8 cellular contexts compared by ENCODE assay signal in genomic region chrX:275476-275966, GRCh38. TPM values are rescaled to one million over a fixed set of nuclear protein-coding genes. Genes with fewer than 3 reads are reported as not detected.
A peak's percentile ranks its signal among the peaks of the same experiment; 100 is the strongest.
DNase-seq lines count a peak whose midpoint lies in the region; ATAC-seq and TF ChIP-seq lines count a peak whose summit lies in the region.

No MANE protein-coding gene starts in this region.

- H2BK120ac ChIP-seq in neuronal stem cell (ENCODE audit: low read depth, low read length): peak overlapping the region; percentile 99

- no peaks in the 10 kb centered on the region for H3K36me3 ChIP-seq in neuronal stem cell (replicated peaks in 1 of 2; ENCODE audit: control insufficient read depth in 2 of 2, insufficient read depth in 2 of 2, low read length in 2 of 2)

- H2BK12ac ChIP-seq in neuronal stem cell (ENCODE audit: low read length): peak overlapping the region; percentile 90

- H4K91ac ChIP-seq in neuronal stem cell (ENCODE audit: low read depth, low read length, poor library complexity): peak overlapping the region; percentile 92

- H3K4me2 ChIP-seq in neuronal stem cell (ENCODE audit: insufficient read depth, low read length, poor library complexity, severe bottlenecking): peak overlapping the region; percentile 96

- peaks cover 8 to 12% of the 10 kb centered on the region in 2 donors for H3K4me1 ChIP-seq in neuronal stem cell (ENCODE audit: control insufficient read depth in 2 of 2, insufficient read depth in 1 of 2, low read depth in 1 of 2, low read length in 2 of 2)

- H3K23ac ChIP-seq in neuronal stem cell (ENCODE audit: low read depth, low read length, poor library complexity): peak overlapping the region; percentile 73

- H2BK15ac ChIP-seq in neuronal stem cell (ENCODE audit: low read length): peak overlapping the region; percentile 100

- TF ChIP-seq CTCF in lower leg skin (IDR thresholded peaks at IDR 0.05): no peak

- peak overlapping the region; percentile 82 for H4K8ac ChIP-seq in neuronal stem cell (ENCODE audit: low read depth, low read length)

- no peaks in the 10 kb centered on the region for H3K9me3 ChIP-seq in neuronal stem cell (replicated peaks in 1 of 2; ENCODE audit: control insufficient read depth in 2 of 2, insufficient read depth in 1 of 2, low read depth in 1 of 2, low read length in 2 of 2)

- peak overlapping the region; percentile 56 for H3K14ac ChIP-seq in neuronal stem cell (ENCODE audit: low read length)

- H3K4ac ChIP-seq in neuronal stem cell (ENCODE audit: low read length): peak overlapping the region; percentile 99

- peak overlapping the region; percentile 89 for H3K27ac ChIP-seq in neuronal stem cell (replicated peaks; ENCODE audit: low read length)

- H3K9ac ChIP-seq in neuronal stem cell (ENCODE audit: low read depth, low read length, poor library complexity): peak overlapping the region; percentile 77

- DNase-seq in ecto neural progenitor cell (ENCODE audit: low spot score) (peak; percentile 67), neuronal stem cell (ENCODE audit: low spot score) (no peak), lower leg skin (ENCODE audit: low spot score in 2 of 2) (no peak), ureter (ENCODE audit: low spot score) (no peak)

- H3K27me3 ChIP-seq in neuronal stem cell (ENCODE audit: control insufficient read depth in 3 of 3, insufficient read depth in 3 of 3, low read depth in 1 of 3, low read length in 3 of 3): peaks cover 0 to 5% (median 0%) of the 10 kb centered on the region in 3 experiments

- ATAC-seq in GM18867 (IDR thresholded peaks at IDR 0.05; ENCODE audit: unreplicated experiment) (peak; percentile 15), HG03135 (IDR thresholded peaks at IDR 0.05; ENCODE audit: unreplicated experiment) (peak; percentile 29), GM21390 (IDR thresholded peaks at IDR 0.05; ENCODE audit: unreplicated experiment) (no peak), HG03378 (IDR thresholded peaks at IDR 0.05; ENCODE audit: unreplicated experiment) (no peak)

- H3K4me3 ChIP-seq in neuronal stem cell (ENCODE audit: low read length in 2 of 2) (peak overlapping the region; percentile 22 to 70), lower leg skin (ENCODE audit: low read depth, poor library complexity, severe bottlenecking) (no peak overlapping the region)

- WGBS in neuronal stem cell (ENCODE audit: extremely low coverage in 2 of 2, insufficient read length in 2 of 2, insufficient replicate concordance in 1 of 2), 2 donors: no CpG with 5 or more reads among the region's 32 CpGs
- 13 to 40% methylated on average over 19 to 31 of the region's 32 CpGs for WGBS in lower leg skin, 2 donors

- peak overlapping the region; percentile 86 for H2AFZ ChIP-seq in neuronal stem cell (ENCODE audit: low read length)

- H2BK5ac ChIP-seq in neuronal stem cell (ENCODE audit: low read length): peak overlapping the region; percentile 99

- peaks cover 8% of the 10 kb centered on the region for H3K79me1 ChIP-seq in neuronal stem cell (ENCODE audit: low read depth, low read length)

- peak overlapping the region; percentile 100 for H2AK5ac ChIP-seq in neuronal stem cell (ENCODE audit: low read depth, low read length)

- intact Hi-C loops in lower leg skin (cut with DNase I; ENCODE audit: low total_unique reads): no loop called here

- TF ChIP-seq POLR2A in lower leg skin (IDR thresholded peaks at IDR 0.05): no peak

- peak overlapping the region; percentile 99 for H3K18ac ChIP-seq in neuronal stem cell (ENCODE audit: low read length)

RNA-seq across cellular contexts. Expression of gene PLCXD1, which starts 5.7 kb away (rescaled TPM):
- 32.6 TPM for polyA plus RNA-seq in neuronal stem cell (2013, experiment 1 of 2)
- 33.7 TPM for polyA plus RNA-seq in neuronal stem cell (2013, experiment 2 of 2)
- total RNA-seq in lower leg skin: 100 to 1,000 TPM in 1 of 4 donors, 10 to 100 TPM in 3; 64.1 to 111 (median 71.9) TPM
- 15.1 TPM for total RNA-seq in ureter

RNA-seq across cellular contexts. Expression of gene GTPBP6, which starts 43.1 kb away (rescaled TPM):
- 42.2 TPM for polyA plus RNA-seq in neuronal stem cell (2013, experiment 1 of 2)
- polyA plus RNA-seq in neuronal stem cell (2013, experiment 2 of 2): 42.0 TPM
- 10 to 100 TPM; 35.9 to 53.4 (median 48.2) TPM for total RNA-seq in lower leg skin
- total RNA-seq in ureter: 57.5 TPM

Comparison
In these comparisons a context has a peak if more than half of its experiments do, and no peak if none do; other contexts are left out.
1. ATAC-seq: peak in GM18867 (single experiment) and HG03135 (single experiment); none in GM21390 (single experiment) and HG03378 (single experiment).